In genomic region chr12:76720068-76720467, GRCh38 we compare ENCODE assay signal across 17 cellular contexts. TPM values are rescaled to one million over a fixed set of nuclear protein-coding genes. Genes with fewer than 3 reads are reported as not detected.
DNase-seq lines count a peak whose midpoint lies in the region; ATAC-seq and TF ChIP-seq lines count a peak whose summit lies in the region.
"Had no signal": no experiment of that assay in that cellular context is flagged by ENCODE, and none has a peak within 500 bp of the region (broad histone marks: within the 10 kb centered on the region; RNA-seq: fewer than 3 reads in every experiment).

No MANE protein-coding gene starts in this region.

- no peaks in the 10 kb centered on the region for H3K9me2 ChIP-seq in MM.1S (replicated peaks; ENCODE audit: insufficient read depth, low read length)

- no peak for TF ChIP-seq POLR2A in GM18505 (IDR thresholded peaks at IDR 0.05; ENCODE audit: borderline replicate concordance, extremely low read depth, insufficient read depth, insufficient read length)

- H3K36me3 Mint-ChIP-seq in osteocyte (ENCODE audit: unreplicated experiment) (no peaks in the 10 kb centered on the region), immature natural killer cell (no peaks in the 10 kb centered on the region)
- H3K36me3 Mint-ChIP-seq: CD14-positive monocyte, IgD-negative memory B cell had no signal

- H3K4me3 ChIP-seq in fibroblast of pulmonary artery (replicated peaks; ENCODE audit: low read depth, low read length): no peak overlapping the region
- H3K4me3 ChIP-seq in MM.1S (ENCODE audit: low read length): no peak overlapping the region
- H3K4me3 ChIP-seq: right atrium auricular region, upper lobe of left lung had no signal

- H3K9me3 Mint-ChIP-seq in osteocyte (ENCODE audit: unreplicated experiment) (no peaks in the 10 kb centered on the region), immature natural killer cell (peaks cover 0 to 1% (median 0%) of the 10 kb centered on the region in 6 donors)
- H3K9me3 Mint-ChIP-seq: dendritic cell treated with granulocyte-macrophage colony-stimulating factor and Interleukin-4, amounts not matched to agents 40 ng/mL and 50 ng/mL, for 4 days; IgD-negative memory B cell had no signal

- H3K27ac ChIP-seq in MM.1S (ENCODE audit: low read length): no peak overlapping the region
- H3K27ac ChIP-seq: right atrium auricular region, upper lobe of left lung had no signal

- H3K36me3 ChIP-seq in MM.1S (replicated peaks; ENCODE audit: insufficient read depth, low read length): no peaks in the 10 kb centered on the region
- H3K36me3 ChIP-seq: right atrium auricular region, upper lobe of left lung had no signal

- H3K27me3 ChIP-seq in MM.1S (replicated peaks; ENCODE audit: insufficient read depth, low read length): no peaks in the 10 kb centered on the region
- H3K27me3 ChIP-seq: right atrium auricular region, upper lobe of left lung had no signal

- H3K4me3 Mint-ChIP-seq in osteocyte (ENCODE audit: unreplicated experiment) (no peak overlapping the region), immature natural killer cell (no peak overlapping the region)
- H3K4me3 Mint-ChIP-seq: CD14-positive monocyte; dendritic cell treated with granulocyte-macrophage colony-stimulating factor and Interleukin-4, amounts not matched to agents 40 ng/mL and 50 ng/mL, for 4 days; IgD-negative memory B cell had no signal

- no peaks in the 10 kb centered on the region for H3K4me1 ChIP-seq in MM.1S (ENCODE audit: low read length)
- H3K4me1 ChIP-seq: right atrium auricular region, upper lobe of left lung had no signal

- H3K4me1 Mint-ChIP-seq in osteocyte (ENCODE audit: unreplicated experiment) (peaks cover 20% of the 10 kb centered on the region), immature natural killer cell (no peaks in the 10 kb centered on the region)
- H3K4me1 Mint-ChIP-seq: CD14-positive monocyte, IgD-negative memory B cell had no signal

- peak overlapping the region; percentile 10 for H3K27ac Mint-ChIP-seq in osteocyte (ENCODE audit: unreplicated experiment)
- H3K27ac Mint-ChIP-seq in immature natural killer cell: no peak overlapping the region
- H3K27ac Mint-ChIP-seq: dendritic cell treated with granulocyte-macrophage colony-stimulating factor and Interleukin-4, amounts not matched to agents 40 ng/mL and 50 ng/mL, for 4 days; IgD-negative memory B cell had no signal

- H3K79me2 ChIP-seq in MM.1S (ENCODE audit: low read length): no peaks in the 10 kb centered on the region

- H3K9me3 ChIP-seq in MM.1S (replicated peaks; ENCODE audit: insufficient read depth, low read length): no peaks in the 10 kb centered on the region
- H3K9me3 ChIP-seq: right atrium auricular region, upper lobe of left lung had no signal

- DNase-seq in GM03348 (ENCODE audit: low spot score) (peak; percentile 23), RKO (ENCODE audit: low spot score) (peak; percentile 20), fibroblast of pulmonary artery (ENCODE audit: low read depth) (peak; percentile 40), osteocyte (ENCODE audit: extremely low spot score, unreplicated experiment) (no peak), cardiac septum (ENCODE audit: low spot score) (no peak), immature natural killer cell (no peak), MM.1S (no peak)
- DNase-seq: activated CD4-positive, CD25-positive, alpha-beta regulatory T cell treated with anti-CD3 and anti-CD28 coated beads, Interleukin-2, amount 50 U/mL, for 72 hours; NCI-H1417; NCI-H345; stimulated activated CD4-positive, alpha-beta T cell treated with anti-CD3 and anti-CD28 coated beads, Interleukin-4, amount 100 ng/mL, for 1 hour; upper lobe of left lung had no signal

- intact Hi-C loops in cardiac septum (cut with DNase I): no loop called here

- no peaks in the 10 kb centered on the region for H3F3A ChIP-seq in MM.1S (ENCODE audit: insufficient read depth, low read length)

- no peak overlapping the region for H3K9ac ChIP-seq in MM.1S (ENCODE audit: low read length)

- no peaks in the 10 kb centered on the region for H3K27me3 Mint-ChIP-seq in osteocyte (ENCODE audit: unreplicated experiment)
- peaks cover 0 to 6% (median 3%) of the 10 kb centered on the region in 3 donors for H3K27me3 Mint-ChIP-seq in immature natural killer cell (ENCODE audit: low read depth in 3 of 3)
- H3K27me3 Mint-ChIP-seq: dendritic cell treated with granulocyte-macrophage colony-stimulating factor and Interleukin-4, amounts not matched to agents 40 ng/mL and 50 ng/mL, for 4 days; IgD-negative memory B cell had no signal

- ATAC-seq in GM18505 (IDR thresholded peaks at IDR 0.05; ENCODE audit: unreplicated experiment): no peak

- no peak overlapping the region for H2AFZ ChIP-seq in MM.1S (ENCODE audit: low read length)

- no peak for TF ChIP-seq CTCF in fibroblast of pulmonary artery (IDR thresholded peaks at IDR 0.05; ENCODE audit: low read length, missing control alignments)
- TF ChIP-seq CTCF in osteocyte (IDR thresholded peaks at IDR 0.05): no peak
- no peak for TF ChIP-seq CTCF in MM.1S (IDR thresholded peaks at IDR 0.05; ENCODE audit: low read length)

- H3K4me2 ChIP-seq in MM.1S (ENCODE audit: low read depth, low read length): no peak overlapping the region

- no peaks in the 10 kb centered on the region for H4K20me1 ChIP-seq in MM.1S (ENCODE audit: insufficient read depth, low read length)

RNA-seq across cellular contexts. Expression of gene ZDHHC17, which starts 43.8 kb away (rescaled TPM):
- 41.1 and 44.3 TPM in 2 replicates for total RNA-seq in osteocyte
- 26.8 TPM for total RNA-seq in cardiac septum
- 10 to 100 TPM in 2 of 3 donors, 1 to 10 TPM in 1; 9.2 to 15.8 (median 11.0) TPM for polyA plus RNA-seq in immature natural killer cell

Comparison
In these comparisons a context has a peak if more than half of its experiments do, and no peak if none do; other contexts are left out.
1. DNase-seq: peak in GM03348 (single experiment), RKO (single experiment) and fibroblast of pulmonary artery (single experiment); none in osteocyte (single experiment), cardiac septum (single experiment), immature natural killer cell (0 of 3) and MM.1S (single experiment).